Comparison of ENCODE assay signal across 1 cellular context in the genomic region with DNA sequence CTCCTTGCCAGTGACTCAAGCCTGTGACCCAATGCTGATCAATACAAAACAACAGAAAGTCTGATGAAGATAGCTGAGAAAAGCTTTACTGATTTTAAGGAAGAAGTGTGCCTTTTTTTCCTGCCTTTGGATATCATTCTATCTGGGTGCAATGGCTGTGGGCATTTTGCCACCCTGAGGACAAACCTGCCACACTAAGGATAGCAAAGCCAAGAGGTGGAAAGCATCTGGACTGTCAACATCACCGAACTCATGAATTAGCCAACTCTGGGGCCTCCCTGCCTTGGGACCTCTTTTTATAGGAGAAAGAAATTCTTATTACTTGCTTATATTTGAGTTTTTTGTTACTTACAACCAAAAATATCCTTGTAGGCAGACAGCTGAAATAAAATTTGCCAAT.
TF ChIP-seq lines count a peak whose summit lies in the region.

No MANE protein-coding gene starts in this region.

TF ChIP-seq in GM12878, 131 proteins besides CTCF, POLR2A, EP300 and RAD21:
- TF ChIP-seq MYC (IDR thresholded peaks at IDR 0.05; ENCODE audit: insufficient read depth, insufficient read length, insufficient replicate concordance, low read length, severe bottlenecking) = no peak
- TF ChIP-seq, protein P1, sequence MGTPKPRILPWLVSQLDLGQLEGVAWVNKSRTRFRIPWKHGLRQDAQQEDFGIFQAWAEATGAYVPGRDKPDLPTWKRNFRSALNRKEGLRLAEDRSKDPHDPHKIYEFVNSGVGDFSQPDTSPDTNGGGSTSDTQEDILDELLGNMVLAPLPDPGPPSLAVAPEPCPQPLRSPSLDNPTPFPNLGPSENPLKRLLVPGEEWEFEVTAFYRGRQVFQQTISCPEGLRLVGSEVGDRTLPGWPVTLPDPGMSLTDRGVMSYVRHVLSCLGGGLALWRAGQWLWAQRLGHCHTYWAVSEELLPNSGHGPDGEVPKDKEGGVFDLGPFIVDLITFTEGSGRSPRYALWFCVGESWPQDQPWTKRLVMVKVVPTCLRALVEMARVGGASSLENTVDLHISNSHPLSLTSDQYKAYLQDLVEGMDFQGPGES (IDR thresholded peaks at IDR 0.05) = no peak
- no peak for TF ChIP-seq RELA (IDR thresholded peaks at IDR 0.05; ENCODE audit: borderline replicate concordance, partially characterized antibody)
- TF ChIP-seq, protein P2, sequence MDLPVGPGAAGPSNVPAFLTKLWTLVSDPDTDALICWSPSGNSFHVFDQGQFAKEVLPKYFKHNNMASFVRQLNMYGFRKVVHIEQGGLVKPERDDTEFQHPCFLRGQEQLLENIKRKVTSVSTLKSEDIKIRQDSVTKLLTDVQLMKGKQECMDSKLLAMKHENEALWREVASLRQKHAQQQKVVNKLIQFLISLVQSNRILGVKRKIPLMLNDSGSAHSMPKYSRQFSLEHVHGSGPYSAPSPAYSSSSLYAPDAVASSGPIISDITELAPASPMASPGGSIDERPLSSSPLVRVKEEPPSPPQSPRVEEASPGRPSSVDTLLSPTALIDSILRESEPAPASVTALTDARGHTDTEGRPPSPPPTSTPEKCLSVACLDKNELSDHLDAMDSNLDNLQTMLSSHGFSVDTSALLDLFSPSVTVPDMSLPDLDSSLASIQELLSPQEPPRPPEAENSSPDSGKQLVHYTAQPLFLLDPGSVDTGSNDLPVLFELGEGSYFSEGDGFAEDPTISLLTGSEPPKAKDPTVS (IDR thresholded peaks at IDR 0.05; ENCODE audit: low read depth, low read length) = no peak
- no peak for TF ChIP-seq BCL11A (IDR thresholded peaks at IDR 0.05; ENCODE audit: low read depth, low read length)
- TF ChIP-seq SIN3A (IDR thresholded peaks at IDR 0.05; ENCODE audit: low read depth, low read length) = no peak
- TF ChIP-seq, protein P3, sequence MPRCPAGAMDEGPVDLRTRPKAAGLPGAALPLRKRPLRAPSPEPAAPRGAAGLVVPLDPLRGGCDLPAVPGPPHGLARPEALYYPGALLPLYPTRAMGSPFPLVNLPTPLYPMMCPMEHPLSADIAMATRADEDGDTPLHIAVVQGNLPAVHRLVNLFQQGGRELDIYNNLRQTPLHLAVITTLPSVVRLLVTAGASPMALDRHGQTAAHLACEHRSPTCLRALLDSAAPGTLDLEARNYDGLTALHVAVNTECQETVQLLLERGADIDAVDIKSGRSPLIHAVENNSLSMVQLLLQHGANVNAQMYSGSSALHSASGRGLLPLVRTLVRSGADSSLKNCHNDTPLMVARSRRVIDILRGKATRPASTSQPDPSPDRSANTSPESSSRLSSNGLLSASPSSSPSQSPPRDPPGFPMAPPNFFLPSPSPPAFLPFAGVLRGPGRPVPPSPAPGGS (IDR thresholded peaks at IDR 0.05; ENCODE audit: borderline replicate concordance, insufficient read depth, low read depth, low read length, poor library complexity, severe bottlenecking) = no peak
- TF ChIP-seq NRF1 (conservative IDR thresholded peaks at IDR 0.05; ENCODE audit: low read depth, low read length) = no peak
- TF ChIP-seq RFX5 (IDR thresholded peaks at IDR 0.05; ENCODE audit: low read depth, low read length) = no peak
- TF ChIP-seq BACH1 (IDR thresholded peaks at IDR 0.05; ENCODE audit: borderline replicate concordance) = no peak
- TF ChIP-seq NFIC (IDR thresholded peaks at IDR 0.05; ENCODE audit: low read depth, low read length) = no peak
- TF ChIP-seq, protein P4, sequence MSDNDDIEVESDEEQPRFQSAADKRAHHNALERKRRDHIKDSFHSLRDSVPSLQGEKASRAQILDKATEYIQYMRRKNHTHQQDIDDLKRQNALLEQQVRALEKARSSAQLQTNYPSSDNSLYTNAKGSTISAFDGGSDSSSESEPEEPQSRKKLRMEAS (IDR thresholded peaks at IDR 0.05; ENCODE audit: low read depth, low read length) = no peak
- no peak for TF ChIP-seq TBL1XR1 (IDR thresholded peaks at IDR 0.05; ENCODE audit: low read depth, low read length)
- no peak for TF ChIP-seq FOXM1 (IDR thresholded peaks at IDR 0.05; ENCODE audit: low read depth, low read length)
- TF ChIP-seq CHD2 (IDR thresholded peaks at IDR 0.05; ENCODE audit: borderline replicate concordance, low read depth, low read length) = no peak
- TF ChIP-seq ZZZ3 (IDR thresholded peaks at IDR 0.05; ENCODE audit: control insufficient read depth, insufficient read length, low read depth) = no peak
